Comparison of ENCODE assay signal across 20 cellular contexts in genomic region chr15:93201940-93202339, GRCh38.
"Had no signal": no experiment of that assay in that cellular context is flagged by ENCODE, and none has a peak within 500 bp of the region (broad histone marks: within the 10 kb centered on the region; RNA-seq: fewer than 3 reads in every experiment).

No MANE protein-coding gene starts in this region.

- H3K4me1 ChIP-seq: prostate gland, right lobe of liver had no signal

- H3K4me3 ChIP-seq: lung, prostate gland, right lobe of liver, testis, tibial artery had no signal

- DNase-seq: caudate nucleus; cerebellar nuclear complex; cortex of kidney; effector memory CD8-positive, alpha-beta T cell; erythroblast; head of caudate nucleus; hippocampal formation; left colon; naive thymus-derived CD4-positive, alpha-beta T cell; nucleus accumbens; right lobe of liver; stimulated activated CD4-positive, alpha-beta T cell treated with anti-CD3 and anti-CD28 coated beads, Interleukin-2, amount 100 ng/mL, for 24 hours; stimulated activated CD4-positive, alpha-beta T cell treated with anti-CD3 and anti-CD28 coated beads, Interleukin-4, amount 100 ng/mL, for 4 hours; stimulated activated naive CD8-positive, alpha-beta T cell treated with anti-CD3 and anti-CD28 coated beads, Interleukin-15, Interleukin-2, amounts not matched to agents 100 U/mL and 50 U/mL, for 24 hours; substantia nigra; testis; tibial artery had no signal

- H3K9me3 ChIP-seq: prostate gland, right lobe of liver, testis had no signal

- H3K27me3 ChIP-seq: right lobe of liver, testis had no signal

- H3K36me3 ChIP-seq: prostate gland, right lobe of liver, tibial artery had no signal

- ATAC-seq: effector memory CD8-positive, alpha-beta T cell; left colon; naive thymus-derived CD4-positive, alpha-beta T cell; right lobe of liver; stimulated activated memory B cell treated with anti-CD40 and anti-IgM and Interleukin-4, amounts not matched to agents 10 μg/mL and 1 μg/mL and 100 μg/mL, for 72 hours; stimulated activated naive CD8-positive, alpha-beta T cell treated with anti-CD3 and anti-CD28 coated beads, Interleukin-15, Interleukin-2, amounts not matched to agents 100 U/mL and 50 U/mL, for 24 hours had no signal

- H3K27ac ChIP-seq: prostate gland, right lobe of liver, testis, tibial artery had no signal
